ENCODE assay signal across 1 cellular context in the genomic region with DNA sequence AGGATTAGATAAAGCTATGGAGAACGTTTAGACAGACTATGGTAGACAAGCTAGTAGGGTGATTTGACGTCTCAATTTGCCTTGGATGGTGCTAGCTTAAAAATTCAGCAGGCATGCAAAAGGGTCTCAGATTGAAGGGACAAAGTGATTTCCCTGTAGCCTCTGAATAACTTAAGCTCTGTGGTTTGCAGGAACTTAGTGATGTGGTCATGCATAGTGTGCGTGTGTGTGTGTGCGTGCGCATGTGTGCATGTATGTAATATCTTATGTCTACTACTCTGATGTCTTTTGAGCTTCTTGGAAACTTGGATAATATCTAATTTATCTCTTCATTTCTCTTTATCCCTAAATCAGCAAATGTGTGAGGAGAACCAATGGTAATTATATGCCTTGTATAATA.
TF ChIP-seq lines count a peak whose summit lies in the region.

No MANE protein-coding gene starts in this region.

TF ChIP-seq in WTC11, 78 proteins besides CTCF, POLR2A, EP300 and RAD21 (continued from another document):
- TF ChIP-seq, protein P1, sequence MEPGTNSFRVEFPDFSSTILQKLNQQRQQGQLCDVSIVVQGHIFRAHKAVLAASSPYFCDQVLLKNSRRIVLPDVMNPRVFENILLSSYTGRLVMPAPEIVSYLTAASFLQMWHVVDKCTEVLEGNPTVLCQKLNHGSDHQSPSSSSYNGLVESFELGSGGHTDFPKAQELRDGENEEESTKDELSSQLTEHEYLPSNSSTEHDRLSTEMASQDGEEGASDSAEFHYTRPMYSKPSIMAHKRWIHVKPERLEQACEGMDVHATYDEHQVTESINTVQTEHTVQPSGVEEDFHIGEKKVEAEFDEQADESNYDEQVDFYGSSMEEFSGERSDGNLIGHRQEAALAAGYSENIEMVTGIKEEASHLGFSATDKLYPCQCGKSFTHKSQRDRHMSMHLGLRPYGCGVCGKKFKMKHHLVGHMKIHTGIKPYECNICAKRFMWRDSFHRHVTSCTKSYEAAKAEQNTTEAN (CRISPR knock-in tag; IDR thresholded peaks at IDR 0.05): no peak
- TF ChIP-seq NR3C1 (CRISPR knock-in tag; conservative IDR thresholded peaks at IDR 0.05; ENCODE audit: low read depth) (no peak), FOXP4 (CRISPR knock-in tag; IDR thresholded peaks at IDR 0.05) (no peak)
